2 cellular contexts compared by ENCODE assay signal in the genomic region with DNA sequence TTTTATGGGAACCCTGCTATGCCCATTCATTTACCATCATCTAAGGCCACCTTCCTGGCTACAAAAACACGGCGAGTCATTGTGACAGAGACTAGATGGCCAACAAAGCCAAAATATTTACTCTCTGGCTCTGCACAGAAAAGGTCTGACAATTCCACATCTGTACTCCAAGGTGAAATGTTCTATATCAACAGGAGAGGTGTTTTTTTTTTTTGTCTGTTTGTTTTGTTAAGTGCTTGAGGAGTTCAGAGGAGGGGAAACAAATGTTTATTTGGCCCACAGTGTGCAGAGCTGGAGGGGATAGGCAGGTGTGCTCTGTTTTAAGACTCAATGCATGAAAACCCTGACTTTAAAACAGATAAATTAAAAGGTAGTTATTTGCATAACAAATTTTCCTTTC.
A peak's percentile ranks its signal among the peaks of the same experiment; 100 is the strongest.
TF ChIP-seq lines count a peak whose summit lies in the region.

No MANE protein-coding gene starts in this region.

TF ChIP-seq in HEK293, 187 proteins besides CTCF, POLR2A, EP300 and RAD21:
- peak; percentile 76; the same call in 1 of the 2 replicates for TF ChIP-seq GLIS1 (tag by site-specific recombination; IDR thresholded peaks at IDR 0.05)
- TF ChIP-seq REPIN1 (tag by site-specific recombination; IDR thresholded peaks at IDR 0.05; ENCODE audit: low read depth) = no peak
- TF ChIP-seq ZFHX2 (tag by site-specific recombination; conservative IDR thresholded peaks at IDR 0.05) = no peak

TF ChIP-seq in GM12878, 131 proteins besides CTCF, POLR2A, EP300 and RAD21:
- 0 out of 2 replicates have a peak, but pooled peaks have one; percentile 16 for TF ChIP-seq ZBTB40 (IDR thresholded peaks at IDR 0.05; ENCODE audit: borderline replicate concordance)
- no peak for TF ChIP-seq MYC (IDR thresholded peaks at IDR 0.05; ENCODE audit: insufficient read depth, insufficient read length, insufficient replicate concordance, low read length, severe bottlenecking)
